In genomic region chr16:24442631-24443030, GRCh38 we compare ENCODE assay signal across 24 cellular contexts.
"Had no signal": no experiment of that assay in that cellular context is flagged by ENCODE, and none has a peak within 500 bp of the region (broad histone marks: within the 10 kb centered on the region; RNA-seq: fewer than 3 reads in every experiment).

No MANE protein-coding gene starts in this region.

- H3K9me3 Mint-ChIP-seq: dendritic cell treated with granulocyte-macrophage colony-stimulating factor and Interleukin-4, amounts not matched to agents 40 ng/mL and 50 ng/mL, for 4 days; effector memory CD8-positive, alpha-beta T cell had no signal

- H3K27ac Mint-ChIP-seq: dendritic cell treated with granulocyte-macrophage colony-stimulating factor and Interleukin-4, amounts not matched to agents 40 ng/mL and 50 ng/mL, for 4 days; effector memory CD8-positive, alpha-beta T cell had no signal

- H3K4me3 Mint-ChIP-seq: dendritic cell treated with granulocyte-macrophage colony-stimulating factor and Interleukin-4, amounts not matched to agents 40 ng/mL and 50 ng/mL, for 4 days; effector memory CD8-positive, alpha-beta T cell had no signal

- H3K27me3 Mint-ChIP-seq: dendritic cell treated with granulocyte-macrophage colony-stimulating factor and Interleukin-4, amounts not matched to agents 40 ng/mL and 50 ng/mL, for 4 days had no signal

- DNase-seq: colonic mucosa; cortex of kidney; dermis blood vessel endothelial cell; dorsolateral prefrontal cortex; effector CD4-positive, alpha-beta T cell; effector CD8-positive, alpha-beta T cell; effector memory CD4-positive, alpha-beta T cell; effector memory CD8-positive, alpha-beta T cell; erythroblast; esophagus squamous epithelium; foreskin fibroblast; foreskin keratinocyte; foreskin melanocyte; gastrocnemius medialis; glutamatergic neuron; head of caudate nucleus; heart left ventricle; heart right ventricle had no signal

- ATAC-seq: effector memory CD8-positive, alpha-beta T cell; esophagus mucosa; foreskin keratinocyte; gastrocnemius medialis; gastroesophageal sphincter; heart left ventricle; heart right ventricle had no signal

- H3K36me3 ChIP-seq: colonic mucosa, esophagus muscularis mucosa, esophagus squamous epithelium, gastrocnemius medialis, gastroesophageal sphincter, heart left ventricle, heart right ventricle had no signal

- H3K27ac ChIP-seq: colonic mucosa, coronary artery, dorsolateral prefrontal cortex, epithelial cell of prostate, esophagus muscularis mucosa, esophagus squamous epithelium, foreskin keratinocyte, gastrocnemius medialis, gastroesophageal sphincter, heart left ventricle, heart right ventricle had no signal

- H3K4me3 ChIP-seq: colonic mucosa, coronary artery, dorsolateral prefrontal cortex, esophagus muscularis mucosa, esophagus squamous epithelium, gastrocnemius medialis, gastroesophageal sphincter, heart left ventricle, heart right ventricle had no signal

- H3K4me1 ChIP-seq: colonic mucosa, esophagus muscularis mucosa, esophagus squamous epithelium, foreskin keratinocyte, gastrocnemius medialis, gastroesophageal sphincter, heart left ventricle, heart right ventricle had no signal

- H3K27me3 ChIP-seq: colonic mucosa, esophagus squamous epithelium, foreskin keratinocyte, gastrocnemius medialis had no signal

- H3K9me3 ChIP-seq: colonic mucosa, esophagus muscularis mucosa, esophagus squamous epithelium, gastrocnemius medialis, gastroesophageal sphincter, heart right ventricle had no signal
